In genomic region chr11:73217810-73218105, GRCh38 we compare ENCODE assay signal across 1 cellular context.
TF ChIP-seq lines count a peak whose summit lies in the region.

No MANE protein-coding gene starts in this region.

TF ChIP-seq in SK-N-SH, 30 proteins besides CTCF, POLR2A, EP300 and RAD21 (continued from another document):
- TF ChIP-seq USF1 (IDR thresholded peaks at IDR 0.05; ENCODE audit: borderline replicate concordance, low read depth) (no peak), ELF1 (IDR thresholded peaks at IDR 0.05) (no peak), MEF2A (IDR thresholded peaks at IDR 0.05; ENCODE audit: borderline replicate concordance, low read depth) (no peak), RCOR1 (IDR thresholded peaks at IDR 0.05; ENCODE audit: low read length) (no peak), GABPA (IDR thresholded peaks at IDR 0.05; ENCODE audit: low read depth) (no peak), YY1 (IDR thresholded peaks at IDR 0.05; ENCODE audit: low read depth) (no peak), FOSL2 (IDR thresholded peaks at IDR 0.05; ENCODE audit: borderline replicate concordance, low read depth) (no peak), SMC3 (IDR thresholded peaks at IDR 0.05; ENCODE audit: low read depth, low read length) (no peak), ZBTB33 (IDR thresholded peaks at IDR 0.05; ENCODE audit: borderline replicate concordance, low read depth) (no peak), TCF12 (IDR thresholded peaks at IDR 0.05) (no peak)
